14 cellular contexts compared by ENCODE assay signal in genomic region chr18:8562914-8563313, GRCh38.
"Had no signal": no experiment of that assay in that cellular context is flagged by ENCODE, and none has a peak within 500 bp of the region (broad histone marks: within the 10 kb centered on the region; RNA-seq: fewer than 3 reads in every experiment).

No MANE protein-coding gene starts in this region.

- H3K27ac ChIP-seq: cardiac muscle cell had no signal

- ATAC-seq: activated CD4-positive, alpha-beta T cell treated with anti-CD3 and anti-CD28 coated beads for 36 hours; activated CD8-positive, alpha-beta memory T cell treated with anti-CD3 and anti-CD28 coated beads, Interleukin-2, amount 10 ng/mL, durations not matched to agents 7 days and 5 days; mucosa of descending colon; stimulated activated naive CD8-positive, alpha-beta T cell treated with anti-CD3 and anti-CD28 coated beads, Interleukin-15, amount 100 ng/mL, for 72 hours; WTC11 had no signal

- H3K9me3 ChIP-seq: mucosa of descending colon had no signal

- H3K4me3 ChIP-seq: cardiac muscle cell, mucosa of descending colon had no signal

- H3K36me3 ChIP-seq: cardiac muscle cell had no signal

- H3K27me3 ChIP-seq: cardiac muscle cell had no signal

- DNase-seq: activated CD4-positive, alpha-beta memory T cell treated with anti-CD3 and anti-CD28 coated beads for 36 hours; activated CD4-positive, alpha-beta T cell treated with anti-CD3 and anti-CD28 coated beads for 36 hours; activated CD8-positive, alpha-beta memory T cell treated with anti-CD3 and anti-CD28 coated beads, Interleukin-2, amount 10 ng/mL, durations not matched to agents 7 days and 5 days; activated naive CD4-positive, alpha-beta T cell treated with Interleukin-2 at 50 U/mL for 16 hours; activated naive CD8-positive, alpha-beta T cell treated with anti-CD3 and anti-CD28 coated beads, Interleukin-2, amount 10 ng/mL, durations not matched to agents 7 days and 5 days; amygdala; head of caudate nucleus; mesenchymal stem cell; mucosa of descending colon; naive B cell; stimulated activated naive CD8-positive, alpha-beta T cell treated with anti-CD3 and anti-CD28 coated beads, Interleukin-15, amount 100 ng/mL, for 72 hours; T-helper 2 cell had no signal
